In genomic region chr9:134367796-134368490, GRCh38 we compare ENCODE assay signal across 14 cellular contexts. TPM values are rescaled to one million over a fixed set of nuclear protein-coding genes. Genes with fewer than 3 reads are reported as not detected.
DNase-seq lines count a peak whose midpoint lies in the region; ATAC-seq and TF ChIP-seq lines count a peak whose summit lies in the region.
"Had no signal": no experiment of that assay in that cellular context is flagged by ENCODE, and none has a peak within 500 bp of the region (broad histone marks: within the 10 kb centered on the region; RNA-seq: fewer than 3 reads in every experiment).

No MANE protein-coding gene starts in this region.

- H3K4me3 Mint-ChIP-seq in neural progenitor cell, result no peak overlapping the region
- no peak overlapping the region for H3K4me3 Mint-ChIP-seq in nephron progenitor cell

- no peaks in the 10 kb centered on the region for H3K27me3 ChIP-seq in neural progenitor cell
- H3K27me3 ChIP-seq: ascending aorta had no signal

- H3K36me3 Mint-ChIP-seq in neural progenitor cell (no peaks in the 10 kb centered on the region), nephron progenitor cell (ENCODE audit: low read depth) (no peaks in the 10 kb centered on the region)

- no peak overlapping the region for H3K4me2 ChIP-seq in neural progenitor cell

- peaks cover 70% of the 10 kb centered on the region for H3K79me2 ChIP-seq in neural progenitor cell (ENCODE audit: low read depth)

- POLR2A ChIA-PET in HEK293T (lab: Yijun Ruan, JAX), result no interaction called here

- DNase-seq in NCI-H1105 treated with DMSO at 0.1 percent for 48 hours (lab: John Stamatoyannopoulos, UW), result peak; percentile 69
- DNase-seq in neural progenitor cell (ENCODE audit: low spot score), result peak; percentile 40
- no peak for DNase-seq in H4 (ENCODE audit: low spot score)
- DNase-seq in nephron progenitor cell, result no peak
- no peak for DNase-seq in HEK293T (ENCODE audit: extremely low spot score)
- DNase-seq: activated T-cell treated with anti-CD3 and anti-CD28 coated beads for 4 hours, hypothalamus, NCI-H146 had no signal

- peak overlapping the region; percentile 26 for H3K27ac Mint-ChIP-seq in neural progenitor cell
- no peak overlapping the region for H3K27ac Mint-ChIP-seq in nephron progenitor cell

- TF ChIP-seq CTCF in C4-2B (conservative IDR thresholded peaks at IDR 0.05), result no peak
- no peak for TF ChIP-seq CTCF in neural progenitor cell (IDR thresholded peaks at IDR 0.05)
- TF ChIP-seq CTCF in nephron progenitor cell (IDR thresholded peaks at IDR 0.05), result no peak

- ATAC-seq in GM19395 (IDR thresholded peaks at IDR 0.05; ENCODE audit: unreplicated experiment), result no peak
- ATAC-seq: Panc1, sciatic nerve had no signal

- peaks cover 4% of the 10 kb centered on the region for H3K27me3 Mint-ChIP-seq in neural progenitor cell (ENCODE audit: insufficient read depth, low read depth)
- H3K27me3 Mint-ChIP-seq in nephron progenitor cell (ENCODE audit: low read depth, poor library complexity), result peaks cover 1% of the 10 kb centered on the region

- H3K27ac ChIP-seq in C4-2B, result peak overlapping the region; percentile 96
- H3K27ac ChIP-seq in angular gyrus (ENCODE audit: low read depth, low read length), result peak overlapping the region; percentile 34
- peak overlapping the region; percentile 37 for H3K27ac ChIP-seq in neural progenitor cell
- H3K27ac ChIP-seq: ascending aorta had no signal

- H3K9me3 Mint-ChIP-seq in neural progenitor cell, result no peaks in the 10 kb centered on the region
- H3K9me3 Mint-ChIP-seq in nephron progenitor cell, result no peaks in the 10 kb centered on the region

- H3K4me3 ChIP-seq in neural progenitor cell, result no peak overlapping the region
- H3K4me3 ChIP-seq: ascending aorta had no signal

- H3K36me3 ChIP-seq in neural progenitor cell, result no peaks in the 10 kb centered on the region
- H3K36me3 ChIP-seq: ascending aorta had no signal

- CTCF ChIA-PET in HEK293T (lab: Yijun Ruan, JAX), result interaction anchor here (0.6 kb wide), 1 partner anchor 12 kb away, joined by 3 read pairs; no protein-coding TSS in a partner anchor

- no peak overlapping the region for H2AFZ ChIP-seq in neural progenitor cell (replicated peaks)

- H3K9me3 ChIP-seq in neural progenitor cell (ENCODE audit: low read depth), result no peaks in the 10 kb centered on the region
- H3K9me3 ChIP-seq: ascending aorta had no signal

- H3K9ac ChIP-seq in neural progenitor cell, result no peak overlapping the region

- H3F3A ChIP-seq in neural progenitor cell (ENCODE audit: low read depth), result peaks cover 9% of the 10 kb centered on the region

- H3K4me1 ChIP-seq in neural progenitor cell, result peaks cover 21% of the 10 kb centered on the region

- peaks cover 18% of the 10 kb centered on the region for H3K4me1 Mint-ChIP-seq in neural progenitor cell
- H3K4me1 Mint-ChIP-seq in nephron progenitor cell, result peaks cover 50% of the 10 kb centered on the region

- peaks cover 94% of the 10 kb centered on the region for H4K20me1 ChIP-seq in neural progenitor cell (ENCODE audit: low read depth)

TF ChIP-seq in HEK293T, 16 proteins besides CTCF, POLR2A, EP300 and RAD21:
- TF ChIP-seq FOXK2 (IDR thresholded peaks at IDR 0.05), result no peak
- TF ChIP-seq NFRKB (IDR thresholded peaks at IDR 0.05), result no peak
- no peak for TF ChIP-seq FOXM1 (IDR thresholded peaks at IDR 0.05; ENCODE audit: borderline replicate concordance)
- TF ChIP-seq SP1 (IDR thresholded peaks at IDR 0.05), result no peak
- no peak for TF ChIP-seq HDGF (IDR thresholded peaks at IDR 0.05; ENCODE audit: borderline replicate concordance)
- TF ChIP-seq ZNF384 (IDR thresholded peaks at IDR 0.05), result no peak
- TF ChIP-seq FOXA1 (IDR thresholded peaks at IDR 0.05), result no peak
- TF ChIP-seq LEF1 (IDR thresholded peaks at IDR 0.05; ENCODE audit: borderline replicate concordance), result no peak
- TF ChIP-seq TARDBP (IDR thresholded peaks at IDR 0.05), result no peak
- TF ChIP-seq CTBP1 (IDR thresholded peaks at IDR 0.05; ENCODE audit: borderline replicate concordance), result no peak
- TF ChIP-seq L3MBTL2 (conservative IDR thresholded peaks at IDR 0.05), result no peak
- no peak for TF ChIP-seq PKNOX1 (IDR thresholded peaks at IDR 0.05)
- no peak for TF ChIP-seq ELF4 (IDR thresholded peaks at IDR 0.05)
- no peak for TF ChIP-seq ARNT (IDR thresholded peaks at IDR 0.05)
- no peak for TF ChIP-seq BHLHE40 (IDR thresholded peaks at IDR 0.05; ENCODE audit: borderline replicate concordance)
- TF ChIP-seq SUZ12 (IDR thresholded peaks at IDR 0.05), result no peak

RNA-seq across cellular contexts. Expression of gene RXRA, which starts 41.7 kb away (rescaled TPM):
- 11.6 and 25.5 TPM in 2 replicates for total RNA-seq in neural progenitor cell (ENCODE audit: low replicate concordance)
- 11.2 and 12.8 TPM in 2 replicates for total RNA-seq in H4 (2014; rRNA removed; shearing (Covaris generic))

Comparison
In these comparisons a context has a peak if more than half of its experiments do, and no peak if none do; other contexts are left out.
1. H3K27ac ChIP-seq: peak in every context shown above with its lines; median percentile 96 in C4-2B; 37 in neural progenitor cell; 34 in angular gyrus.
2. DNase-seq: peak in NCI-H1105 treated with DMSO at 0.1 percent for 48 hours (single experiment) and neural progenitor cell (single experiment); none in H4 (single experiment), nephron progenitor cell (single experiment) and HEK293T (single experiment).